In the genomic region with DNA sequence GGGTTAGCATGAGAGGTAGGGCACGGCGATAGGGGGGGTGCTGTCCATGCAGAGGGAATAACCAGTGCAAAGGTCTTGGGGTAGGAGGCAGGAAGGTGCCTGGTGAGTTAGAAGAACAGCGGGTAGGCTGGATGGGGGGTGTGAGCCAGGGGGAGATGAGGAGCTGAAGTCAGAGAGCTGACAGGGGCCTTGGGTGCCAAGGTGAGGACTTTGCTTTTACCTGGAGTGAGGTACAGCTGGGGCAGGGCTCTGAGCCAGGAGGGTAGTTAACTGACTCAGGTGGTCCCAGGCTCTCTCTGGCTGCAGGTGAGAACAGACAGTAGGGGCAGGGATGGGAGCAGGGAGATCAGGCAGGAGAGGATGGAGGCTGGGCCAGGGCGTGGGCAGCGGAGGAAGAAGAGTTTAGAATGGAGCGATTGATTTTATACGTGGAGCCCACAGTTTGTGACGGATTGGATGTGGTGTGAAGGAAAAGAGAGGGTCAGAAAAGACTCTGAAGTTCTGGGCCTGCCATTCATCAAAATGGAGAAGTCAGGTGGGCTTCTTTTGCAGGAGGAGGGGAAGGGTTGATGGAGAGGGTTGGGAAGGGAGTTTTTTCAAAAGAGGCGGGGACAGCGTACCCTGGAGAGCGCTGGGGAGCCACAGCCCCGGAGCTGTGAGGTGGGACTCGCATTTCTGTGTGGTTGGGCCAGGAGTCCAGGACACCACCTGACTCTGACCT, we compare ENCODE assay signal across 9 cellular contexts. TPM values are rescaled to one million over a fixed set of nuclear protein-coding genes. Genes with fewer than 3 reads are reported as not detected.
DNase-seq lines count a peak whose midpoint lies in the region; ATAC-seq and TF ChIP-seq lines count a peak whose summit lies in the region.
"Had no signal": no experiment of that assay in that cellular context is flagged by ENCODE, and none has a peak within 500 bp of the region (broad histone marks: within the 10 kb centered on the region; RNA-seq: fewer than 3 reads in every experiment).

No MANE protein-coding gene starts in this region.

- ATAC-seq in effector memory CD8-positive, alpha-beta T cell (replicated peaks): no peak
- no peak for ATAC-seq in natural killer cell
- ATAC-seq in HG03378 (IDR thresholded peaks at IDR 0.05; ENCODE audit: unreplicated experiment): no peak

- peak overlapping the region; percentile 93 for H3K4me3 ChIP-seq in BLaER1
- no peak overlapping the region for H3K4me3 ChIP-seq in MM.1S (ENCODE audit: low read length)

- peaks cover 33% of the 10 kb centered on the region for H4K20me1 ChIP-seq in BLaER1
- no peaks in the 10 kb centered on the region for H4K20me1 ChIP-seq in MM.1S (ENCODE audit: insufficient read depth, low read length)

- peaks cover 69% of the 10 kb centered on the region for H3K4me1 ChIP-seq in BLaER1
- H3K4me1 ChIP-seq in MM.1S (ENCODE audit: low read length): 0 out of 2 replicates have a peak, but pooled peaks cover 10% of the 10 kb centered on the region

- TF ChIP-seq CTCF in MM.1S (IDR thresholded peaks at IDR 0.05; ENCODE audit: low read length) (no peak), natural killer cell (IDR thresholded peaks at IDR 0.05) (no peak)

- peak overlapping the region; percentile 93 to 97 for H3K27ac Mint-ChIP-seq in effector memory CD8-positive, alpha-beta T cell
- H3K27ac Mint-ChIP-seq in natural killer cell: peak overlapping the region; percentile 83 to 92

- H3K27me3 ChIP-seq in BLaER1 (no peaks in the 10 kb centered on the region), MM.1S (replicated peaks; ENCODE audit: insufficient read depth, low read length) (no peaks in the 10 kb centered on the region; the same call in 1 of the 2 replicates)

- H3K4me1 Mint-ChIP-seq in effector memory CD8-positive, alpha-beta T cell (ENCODE audit: low read depth in 2 of 2): peaks cover 56 to 59% of the 10 kb centered on the region in 2 donors
- peaks cover 49 to 71% of the 10 kb centered on the region in 2 donors for H3K4me1 Mint-ChIP-seq in natural killer cell

- H3K9me3 ChIP-seq in BLaER1: peaks cover 22% of the 10 kb centered on the region
- no peaks in the 10 kb centered on the region for H3K9me3 ChIP-seq in MM.1S (replicated peaks; ENCODE audit: insufficient read depth, low read length)

- intact Hi-C loops in natural killer cell (cut with micrococcal nuclease): no loop called here

- H3K9me2 ChIP-seq in MM.1S (replicated peaks; ENCODE audit: insufficient read depth, low read length): no peaks in the 10 kb centered on the region

- no peaks in the 10 kb centered on the region for H3K9me3 Mint-ChIP-seq in effector memory CD8-positive, alpha-beta T cell
- no peaks in the 10 kb centered on the region for H3K9me3 Mint-ChIP-seq in natural killer cell

- H3F3A ChIP-seq in MM.1S (ENCODE audit: insufficient read depth, low read length): no peaks in the 10 kb centered on the region

- H3K9ac ChIP-seq in BLaER1 (peak overlapping the region; percentile 95), MM.1S (ENCODE audit: low read length) (no peak overlapping the region)

- H3K79me2 ChIP-seq in MM.1S (ENCODE audit: low read length): peaks cover 6% of the 10 kb centered on the region; the same call in 1 of the 2 replicates

- H3K27ac ChIP-seq in BLaER1: peak overlapping the region; percentile 97
- no peak overlapping the region for H3K27ac ChIP-seq in MM.1S (ENCODE audit: low read length)

- DNase-seq in MM.1S: no peak
- no peak for DNase-seq in effector memory CD8-positive, alpha-beta T cell
- DNase-seq in natural killer cell: no peak
- DNase-seq in effector CD4-positive, alpha-beta T cell: no peak
- no peak for DNase-seq in activated CD4-positive, CD25-positive, alpha-beta regulatory T cell treated with anti-CD3 and anti-CD28 coated beads, Interleukin-2, amount 50 U/mL, for 72 hours
- DNase-seq in activated gamma-delta T cell treated with Interleukin-2 at 50 U/mL for 16 hours: no peak

- no peak overlapping the region for H2AFZ ChIP-seq in MM.1S (ENCODE audit: low read length)

- H3K36me3 ChIP-seq in BLaER1: peaks cover 27% of the 10 kb centered on the region
- H3K36me3 ChIP-seq in MM.1S (replicated peaks; ENCODE audit: insufficient read depth, low read length): no peaks in the 10 kb centered on the region

- peaks cover 27% of the 10 kb centered on the region for H3K36me3 Mint-ChIP-seq in effector memory CD8-positive, alpha-beta T cell (ENCODE audit: insufficient read depth)
- H3K36me3 Mint-ChIP-seq in natural killer cell: no peaks in the 10 kb centered on the region

- peak overlapping the region; percentile 99 for H3K4me2 ChIP-seq in BLaER1
- H3K4me2 ChIP-seq in MM.1S (ENCODE audit: low read depth, low read length): 0 out of 2 replicates have a peak overlapping the region, but pooled peaks have one; percentile 64

- no peaks in the 10 kb centered on the region for H3K27me3 Mint-ChIP-seq in effector memory CD8-positive, alpha-beta T cell
- H3K27me3 Mint-ChIP-seq in natural killer cell (ENCODE audit: low read depth in 2 of 2): no peaks in the 10 kb centered on the region

- H3K4me3 Mint-ChIP-seq in effector memory CD8-positive, alpha-beta T cell: peak overlapping the region; percentile 90 to 92
- H3K4me3 Mint-ChIP-seq in natural killer cell: peak overlapping the region; percentile 72

RNA-seq across cellular contexts. Expression of a gene that starts 1.2 kb away (rescaled TPM):
- total RNA-seq in natural killer cell: 10 to 100 TPM; 57.6 to 80.3 (median 66.6) TPM

RNA-seq across cellular contexts. Expression of a gene that starts 31.3 kb away (rescaled TPM):
- total RNA-seq in natural killer cell: 1 to 10 TPM in 2 of 3 donors, under 1 TPM in 1; 0.94 to 1.5 (median 1.1) TPM

RNA-seq across cellular contexts. Expression of a gene that starts 34.9 kb away (rescaled TPM):
- 10 to 100 TPM; 11.9 to 19.6 (median 16.2) TPM for total RNA-seq in natural killer cell

RNA-seq across cellular contexts. Expression of a gene that starts 42.6 kb away (rescaled TPM):
- not detected for total RNA-seq in natural killer cell
- total RNA-seq: dermis microvascular lymphatic vessel endothelial cell had no signal
